18 cellular contexts compared by ENCODE assay signal in genomic region chr22:47032091-47032943, GRCh38.
DNase-seq lines count a peak whose midpoint lies in the region; ATAC-seq, FAIRE-seq and TF ChIP-seq lines count a peak whose summit lies in the region.
"Had no signal": no experiment of that assay in that cellular context is flagged by ENCODE, and none has a peak within 500 bp of the region (broad histone marks: within the 10 kb centered on the region; RNA-seq: fewer than 3 reads in every experiment).

No MANE protein-coding gene starts in this region.

- H3K4me1 ChIP-seq in lower lobe of right lung (peaks cover 20% of the 10 kb centered on the region), thyroid gland (peaks cover 6 to 26% of the 10 kb centered on the region in 2 donors), gastrocnemius medialis (no peaks in the 10 kb centered on the region)

- no peak overlapping the region for H3K4me3 Mint-ChIP-seq in brain
- H3K4me3 Mint-ChIP-seq: activated T-cell treated with anti-CD3 and anti-CD28 coated beads, Interleukin-2, amount 50 U/mL, for 4 hours had no signal

- intact Hi-C loops in lower lobe of right lung (cut with DNase I), result no loop called here
- intact Hi-C loops in thyroid gland (cut with DNase I), result no loop called here
- intact Hi-C loops in gastrocnemius medialis (cut with DNase I; ENCODE audit: low total_unique reads), result no loop called here

- no peak for FAIRE-seq in GM12892 (lab: Jason Lieb, UNC)
- FAIRE-seq: A204.1, islet of Langerhans had no signal

- DNase-seq in NCI-H748 (lab: John Stamatoyannopoulos, UW; ENCODE audit: unreplicated experiment) (peak; percentile 27), NCI-H748 treated with DMSO at 0.1 percent for 48 hours (lab: John Stamatoyannopoulos, UW) (no peak), lower lobe of right lung (peak; percentile 75), thyroid gland (peak; percentile 27 to 38), GM12892 (ENCODE audit: insufficient read length) (no peak), gastrocnemius medialis (no peak)
- DNase-seq: activated CD4-positive, alpha-beta T cell treated with anti-CD3 and anti-CD28 coated beads, Interleukin-2, amount 50 U/mL, for 1 hour; activated T-cell treated with anti-CD3 and anti-CD28 coated beads, Interleukin-2, amount 50 U/mL, for 4 hours; Karpas-422; NCI-H1436; NCI-H226; stimulated activated CD4-positive, alpha-beta T cell treated with anti-CD3 and anti-CD28 coated beads, Interleukin-12 subunit alpha, Interleukin-12 subunit beta, amount 100 ng/mL, for 4 hours had no signal

- H3K9me3 ChIP-seq in lower lobe of right lung (no peaks in the 10 kb centered on the region), thyroid gland (no peaks in the 10 kb centered on the region), gastrocnemius medialis (no peaks in the 10 kb centered on the region)
- H3K9me3 ChIP-seq: ovary had no signal

- 79 to 83% methylated on average over 16 to 19 of the region's 22 CpGs for WGBS in thyroid gland, 2 donors

- no peaks in the 10 kb centered on the region for H3K36me3 Mint-ChIP-seq in brain

- TF ChIP-seq POLR2A in thyroid gland (IDR thresholded peaks at IDR 0.05), result no peak
- no peak for TF ChIP-seq POLR2A in GM12892 (IDR thresholded peaks at IDR 0.05; ENCODE audit: low read depth, low read length)
- TF ChIP-seq POLR2A in gastrocnemius medialis (IDR thresholded peaks at IDR 0.05), result no peak

- no peak for TF ChIP-seq CTCF in brain (conservative IDR thresholded peaks at IDR 0.05)
- no peak for TF ChIP-seq CTCF in lower lobe of right lung (IDR thresholded peaks at IDR 0.05)
- no peak for TF ChIP-seq CTCF in thyroid gland (IDR thresholded peaks at IDR 0.05)
- no peak for TF ChIP-seq CTCF in gastrocnemius medialis (IDR thresholded peaks at IDR 0.05 in 4 of 5, conservative IDR thresholded peaks at IDR 0.05 in 1 of 5)

- peaks cover 48% of the 10 kb centered on the region for H3K4me1 Mint-ChIP-seq in brain

- H3K27ac ChIP-seq in lower lobe of right lung, result peak overlapping the region; percentile 85
- no peak overlapping the region for H3K27ac ChIP-seq in thyroid gland
- H3K27ac ChIP-seq in gastrocnemius medialis, result no peak overlapping the region
- H3K27ac ChIP-seq: SK-N-MC had no signal

- ATAC-seq in lower lobe of right lung (peak; percentile 85 to 86), HG03039 (IDR thresholded peaks at IDR 0.05; ENCODE audit: unreplicated experiment) (no peak), gastrocnemius medialis (no peak)
- ATAC-seq: activated T-cell treated with anti-CD3 and anti-CD28 coated beads, Interleukin-2, amount 50 U/mL, for 4 hours had no signal

- H3K27ac Mint-ChIP-seq in brain, result peak overlapping the region in 4 of 5 experiments; percentile 14 to 76 (median 42)

- no peaks in the 10 kb centered on the region for H3K9me3 Mint-ChIP-seq in brain
- H3K9me3 Mint-ChIP-seq: activated T-cell treated with anti-CD3 and anti-CD28 coated beads, Interleukin-2, amount 50 U/mL, for 4 hours had no signal

- no peak overlapping the region for H3K4me3 ChIP-seq in lower lobe of right lung
- H3K4me3 ChIP-seq in thyroid gland (replicated peaks in 1 of 3), result no peak overlapping the region
- H3K4me3 ChIP-seq in gastrocnemius medialis, result no peak overlapping the region
- H3K4me3 ChIP-seq: ovary, SK-N-MC had no signal

- H3K27me3 ChIP-seq in lower lobe of right lung (ENCODE audit: low read depth) (no peaks in the 10 kb centered on the region), thyroid gland (no peaks in the 10 kb centered on the region), gastrocnemius medialis (no peaks in the 10 kb centered on the region)
- H3K27me3 ChIP-seq: ovary had no signal

- in situ Hi-C loops in gastrocnemius medialis (cut with MboI; ENCODE audit: low sequenced_read_pairs in 4 of 4), result no loop called here

- no peaks in the 10 kb centered on the region for H3K27me3 Mint-ChIP-seq in brain

- peaks cover 4% of the 10 kb centered on the region for H3K36me3 ChIP-seq in lower lobe of right lung
- no peaks in the 10 kb centered on the region for H3K36me3 ChIP-seq in thyroid gland
- no peaks in the 10 kb centered on the region for H3K36me3 ChIP-seq in gastrocnemius medialis
- H3K36me3 ChIP-seq: ovary had no signal

Comparison
In these comparisons a context has a peak if more than half of its experiments do, and no peak if none do; other contexts are left out.
1. DNase-seq: peak in NCI-H748 (single experiment), lower lobe of right lung (single experiment) and thyroid gland (2 of 2); none in NCI-H748 treated with DMSO at 0.1 percent for 48 hours (single experiment), GM12892 (single experiment) and gastrocnemius medialis (0 of 2).
2. ATAC-seq: peak in lower lobe of right lung (2 of 2); none in HG03039 (single experiment) and gastrocnemius medialis (0 of 2).